ENCODE assay signal across 17 cellular contexts in the genomic region with DNA sequence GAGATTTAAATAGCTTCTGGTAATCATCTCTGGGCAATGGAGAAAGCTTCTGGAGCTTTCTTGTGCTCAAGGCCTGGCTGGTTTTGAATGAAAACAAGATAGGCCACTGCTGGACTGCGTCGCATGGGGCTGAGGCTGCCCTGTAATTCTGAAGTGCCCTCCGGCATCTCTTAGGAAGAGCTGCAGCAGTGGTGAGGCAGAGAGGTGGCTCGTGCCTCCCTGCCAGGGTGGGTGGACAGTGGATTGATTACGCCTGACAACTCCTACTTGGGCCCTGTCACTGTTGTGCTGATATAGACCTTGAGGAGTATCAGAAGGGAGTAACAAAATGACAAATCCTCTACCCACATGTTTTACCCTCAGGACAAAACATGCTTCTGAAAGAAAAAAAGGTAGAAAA.
"Had no signal": no experiment of that assay in that cellular context is flagged by ENCODE, and none has a peak within 500 bp of the region (broad histone marks: within the 10 kb centered on the region; RNA-seq: fewer than 3 reads in every experiment).

No MANE protein-coding gene starts in this region.

- H3K79me2 ChIP-seq: parathyroid adenoma had no signal

- H3K27ac ChIP-seq: lower lobe of right lung, parathyroid adenoma, tibial nerve, vagina had no signal

- H3K4me1 ChIP-seq: lower lobe of right lung had no signal

- DNase-seq: activated gamma-delta T cell treated with Interleukin-2 at 50 U/mL for 16 hours; activated T-cell treated with anti-CD3 and anti-CD28 coated beads, Interleukin-2, amount 50 U/mL, for 1 hour; aorta; central memory CD4-positive, alpha-beta T cell; left cardiac atrium; lower lobe of right lung; midbrain; right cardiac atrium; stimulated activated CD4-positive, alpha-beta T cell treated with anti-CD3 and anti-CD28 coated beads, Interleukin-1b, Interleukin-23, amount 100 ng/mL, for 48 hours; stimulated activated naive CD8-positive, alpha-beta T cell treated with anti-CD3 and anti-CD28 coated beads, Interleukin-15, amount 100 ng/mL, for 72 hours; T1000 had no signal

- H2AFZ ChIP-seq: parathyroid adenoma had no signal

- H3K27me3 ChIP-seq: tibial nerve, vagina had no signal

- H3K9ac ChIP-seq: parathyroid adenoma had no signal

- H3K9me3 ChIP-seq: lower lobe of right lung, tibial nerve, vagina had no signal

- H3K4me3 ChIP-seq: coronary artery, lower lobe of right lung, tibial nerve, vagina had no signal

- ATAC-seq: left cardiac atrium; lower lobe of right lung; natural killer cell treated with Interleukin-12 subunit alpha and Interleukin-12 subunit beta and Interleukin-15 and Interleukin-18, amount 100 ng/mL, for 72 hours; stimulated activated naive CD8-positive, alpha-beta T cell treated with anti-CD3 and anti-CD28 coated beads, Interleukin-15, amount 100 ng/mL, for 72 hours; WTC11 had no signal

- H3K36me3 ChIP-seq: lower lobe of right lung, tibial nerve, vagina had no signal
